14 cellular contexts compared by ENCODE assay signal in the genomic region with DNA sequence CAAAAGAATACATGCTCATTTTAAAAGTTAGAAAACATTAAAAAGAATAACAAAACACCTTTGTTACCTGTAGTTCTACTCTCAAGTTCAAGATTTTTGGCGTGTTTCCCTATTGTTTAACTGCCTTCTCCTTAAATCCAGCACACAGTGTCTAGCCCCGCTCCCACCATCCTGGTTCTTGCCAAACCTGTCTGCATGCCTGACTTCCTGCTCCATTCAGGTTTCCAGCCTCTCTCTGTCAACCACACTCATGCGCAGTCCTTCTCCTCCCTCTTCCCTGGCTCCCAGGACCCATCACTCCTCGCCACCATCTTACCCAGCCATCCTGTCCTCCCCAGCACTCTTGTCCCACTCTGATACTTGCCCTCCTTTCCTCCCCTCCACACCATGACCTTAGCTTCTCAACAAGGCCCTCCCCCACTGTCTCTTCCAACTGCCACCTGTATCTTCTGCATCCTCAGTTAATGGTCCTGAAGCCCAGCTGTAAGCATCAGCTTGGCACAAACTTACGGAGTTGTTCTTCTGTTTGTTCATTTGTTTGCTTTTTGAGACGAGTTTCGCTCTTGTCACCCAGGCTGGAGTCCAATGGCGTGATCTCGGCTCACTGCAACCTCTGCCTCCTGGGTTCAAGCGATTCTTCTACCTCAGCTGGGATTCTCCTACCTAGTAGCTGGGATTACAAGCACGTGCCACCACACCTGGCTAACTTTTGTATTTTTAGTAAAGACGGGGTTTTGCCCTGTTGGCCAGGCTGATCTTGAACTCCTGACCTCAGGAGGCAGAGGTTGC. TPM values are rescaled to one million over a fixed set of nuclear protein-coding genes. Genes with fewer than 3 reads are reported as not detected.
A peak's percentile ranks its signal among the peaks of the same experiment; 100 is the strongest.
DNase-seq lines count a peak whose midpoint lies in the region; ATAC-seq and TF ChIP-seq lines count a peak whose summit lies in the region.
"Had no signal": no experiment of that assay in that cellular context is flagged by ENCODE, and none has a peak within 500 bp of the region (broad histone marks: within the 10 kb centered on the region; RNA-seq: fewer than 3 reads in every experiment).

No MANE protein-coding gene starts in this region.

- H3K27ac ChIP-seq in left lung: peak overlapping the region in 1 of 2 donors; percentile 53
- peak overlapping the region; percentile 60 to 74 (median 66) for H3K27ac ChIP-seq in thyroid gland

- peaks cover 11 to 64% of the 10 kb centered on the region in 2 donors for H3K4me1 ChIP-seq in left lung
- H3K4me1 ChIP-seq in thyroid gland: peaks cover 23 to 40% of the 10 kb centered on the region in 2 donors

- H3K27me3 ChIP-seq in left lung (no peaks in the 10 kb centered on the region), thyroid gland (no peaks in the 10 kb centered on the region)
- H3K27me3 ChIP-seq: upper lobe of left lung had no signal

- H3K9me3 Mint-ChIP-seq in activated CD8-positive, alpha-beta T cell treated with anti-CD3 and anti-CD28 coated beads, Interleukin-2, amount 10 ng/mL, durations not matched to agents 7 days and 5 days (ENCODE audit: insufficient read depth): no peaks in the 10 kb centered on the region
- H3K9me3 Mint-ChIP-seq in activated CD8-positive, alpha-beta T cell treated with anti-CD3 and anti-CD28 coated beads for 36 hours: no peaks in the 10 kb centered on the region
- H3K9me3 Mint-ChIP-seq in WTC11: no peaks in the 10 kb centered on the region

- H3K4me1 Mint-ChIP-seq in activated CD8-positive, alpha-beta T cell treated with anti-CD3 and anti-CD28 coated beads, Interleukin-2, amount 10 ng/mL, durations not matched to agents 7 days and 5 days (ENCODE audit: low read depth): peaks cover 40% of the 10 kb centered on the region
- peaks cover 17% of the 10 kb centered on the region for H3K4me1 Mint-ChIP-seq in activated CD8-positive, alpha-beta T cell treated with anti-CD3 and anti-CD28 coated beads for 36 hours (ENCODE audit: low read depth)
- peaks cover 20% of the 10 kb centered on the region for H3K4me1 Mint-ChIP-seq in WTC11

- H3K4me3 Mint-ChIP-seq in activated CD8-positive, alpha-beta T cell treated with anti-CD3 and anti-CD28 coated beads, Interleukin-2, amount 10 ng/mL, durations not matched to agents 7 days and 5 days: no peak overlapping the region
- H3K4me3 Mint-ChIP-seq in activated CD8-positive, alpha-beta T cell treated with anti-CD3 and anti-CD28 coated beads for 36 hours: no peak overlapping the region
- H3K4me3 Mint-ChIP-seq in WTC11: no peak overlapping the region

- intact Hi-C loops in activated CD8-positive, alpha-beta T cell treated with anti-CD3 and anti-CD28 coated beads for 36 hours (cut with micrococcal nuclease): no loop called here
- intact Hi-C loops in left lung (cut with DNase I) (no loop called here), thyroid gland (cut with DNase I) (no loop called here)

- H3K9me3 ChIP-seq in left lung (no peaks in the 10 kb centered on the region), thyroid gland (no peaks in the 10 kb centered on the region)
- H3K9me3 ChIP-seq: upper lobe of left lung had no signal

- peak overlapping the region; percentile 24 for H3K27ac Mint-ChIP-seq in activated CD8-positive, alpha-beta T cell treated with anti-CD3 and anti-CD28 coated beads, Interleukin-2, amount 10 ng/mL, durations not matched to agents 7 days and 5 days
- H3K27ac Mint-ChIP-seq in activated CD8-positive, alpha-beta T cell treated with anti-CD3 and anti-CD28 coated beads for 36 hours: no peak overlapping the region
- no peak overlapping the region for H3K27ac Mint-ChIP-seq in WTC11

- CTCF ChIA-PET in activated CD8-positive, alpha-beta T cell treated with anti-CD3 and anti-CD28 coated beads, Interleukin-2, amount 10 ng/mL, durations not matched to agents 7 days and 5 days (lab: Charles Lee): interaction anchor here (1.5 kb wide), 1 partner anchor 9 kb away, joined by 3 read pairs; no protein-coding TSS in a partner anchor
- CTCF ChIA-PET in activated CD8-positive, alpha-beta T cell treated with anti-CD3 and anti-CD28 coated beads for 36 hours (lab: Charles Lee): no interaction called here
- CTCF ChIA-PET in WTC11 (lab: Charles Lee): no interaction called here

- no peak overlapping the region for H3K4me3 ChIP-seq in left lung
- H3K4me3 ChIP-seq in thyroid gland (replicated peaks in 1 of 3): no peak overlapping the region
- H3K4me3 ChIP-seq: upper lobe of left lung had no signal

- no peak for ATAC-seq in activated CD8-positive, alpha-beta T cell treated with anti-CD3 and anti-CD28 coated beads, Interleukin-2, amount 10 ng/mL, durations not matched to agents 7 days and 5 days
- no peak for ATAC-seq in activated CD8-positive, alpha-beta T cell treated with anti-CD3 and anti-CD28 coated beads for 36 hours
- peak; percentile 24; the same call in 1 of the 2 replicates for ATAC-seq in WTC11
- peak; percentile 65 for ATAC-seq in left lung
- no peak for ATAC-seq in HG03196 (IDR thresholded peaks at IDR 0.05; ENCODE audit: unreplicated experiment)

- TF ChIP-seq POLR2A in thyroid gland (IDR thresholded peaks at IDR 0.05): peak in 1 of 2 donors; percentile 31

- H3K27me3 Mint-ChIP-seq in activated CD8-positive, alpha-beta T cell treated with anti-CD3 and anti-CD28 coated beads, Interleukin-2, amount 10 ng/mL, durations not matched to agents 7 days and 5 days (ENCODE audit: low read depth): no peaks in the 10 kb centered on the region
- no peaks in the 10 kb centered on the region for H3K27me3 Mint-ChIP-seq in activated CD8-positive, alpha-beta T cell treated with anti-CD3 and anti-CD28 coated beads for 36 hours
- no peaks in the 10 kb centered on the region for H3K27me3 Mint-ChIP-seq in WTC11 (ENCODE audit: low read depth)

- no peak for DNase-seq in activated CD8-positive, alpha-beta T cell treated with anti-CD3 and anti-CD28 coated beads, Interleukin-2, amount 10 ng/mL, durations not matched to agents 7 days and 5 days
- no peak for DNase-seq in activated CD8-positive, alpha-beta T cell treated with anti-CD3 and anti-CD28 coated beads for 36 hours
- DNase-seq in WTC11 (ENCODE audit: low spot score) (no peak), left lung (no peak), thyroid gland (peak; percentile 91), T-helper 2 cell (no peak), amygdala (lab: John Stamatoyannopoulos, UW) (no peak)
- DNase-seq: ACHN, activated T-cell treated with anti-CD3 and anti-CD28 coated beads for 4 hours, aorta, Kasumi-1, NCI-H345 had no signal

- H3K36me3 ChIP-seq in left lung: no peaks in the 10 kb centered on the region
- H3K36me3 ChIP-seq in thyroid gland: no peaks in the 10 kb centered on the region
- H3K36me3 ChIP-seq: upper lobe of left lung had no signal

- TF ChIP-seq CTCF in activated CD8-positive, alpha-beta T cell treated with anti-CD3 and anti-CD28 coated beads for 36 hours (IDR thresholded peaks at IDR 0.05): no peak
- TF ChIP-seq CTCF in WTC11 (IDR thresholded peaks at IDR 0.05) (no peak), left lung (IDR thresholded peaks at IDR 0.05) (no peak), thyroid gland (IDR thresholded peaks at IDR 0.05) (no peak)

- WGBS in thyroid gland, 2 donors: 49 to 51% methylated on average over 12 of the region's 12 CpGs

- POLR2A ChIA-PET in activated CD8-positive, alpha-beta T cell treated with anti-CD3 and anti-CD28 coated beads, Interleukin-2, amount 10 ng/mL, durations not matched to agents 7 days and 5 days (lab: Charles Lee): interaction anchor here (1.5 kb wide), 1 partner anchor 15 kb away, joined by 3 read pairs; no protein-coding TSS in a partner anchor
- POLR2A ChIA-PET in activated CD8-positive, alpha-beta T cell treated with anti-CD3 and anti-CD28 coated beads for 36 hours (lab: Charles Lee): interaction anchor here (2.0 kb wide), 1 partner anchor 10 kb away, joined by 4 read pairs; no protein-coding TSS in a partner anchor
- POLR2A ChIA-PET in WTC11 (lab: Charles Lee): no interaction called here

- H3K36me3 Mint-ChIP-seq in activated CD8-positive, alpha-beta T cell treated with anti-CD3 and anti-CD28 coated beads, Interleukin-2, amount 10 ng/mL, durations not matched to agents 7 days and 5 days (ENCODE audit: low read depth): peaks cover 2% of the 10 kb centered on the region
- H3K36me3 Mint-ChIP-seq in activated CD8-positive, alpha-beta T cell treated with anti-CD3 and anti-CD28 coated beads for 36 hours (ENCODE audit: low read depth): no peaks in the 10 kb centered on the region
- no peaks in the 10 kb centered on the region for H3K36me3 Mint-ChIP-seq in WTC11

TF ChIP-seq in WTC11, 78 proteins besides CTCF, POLR2A, EP300 and RAD21 (continues in another document):
- TF ChIP-seq, protein P1, sequence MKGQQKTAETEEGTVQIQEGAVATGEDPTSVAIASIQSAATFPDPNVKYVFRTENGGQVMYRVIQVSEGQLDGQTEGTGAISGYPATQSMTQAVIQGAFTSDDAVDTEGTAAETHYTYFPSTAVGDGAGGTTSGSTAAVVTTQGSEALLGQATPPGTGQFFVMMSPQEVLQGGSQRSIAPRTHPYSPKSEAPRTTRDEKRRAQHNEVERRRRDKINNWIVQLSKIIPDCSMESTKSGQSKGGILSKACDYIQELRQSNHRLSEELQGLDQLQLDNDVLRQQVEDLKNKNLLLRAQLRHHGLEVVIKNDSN (CRISPR knock-in tag; IDR thresholded peaks at IDR 0.05): no peak
- TF ChIP-seq CREM (CRISPR knock-in tag; IDR thresholded peaks at IDR 0.05) (no peak), ZNF416 (CRISPR knock-in tag; IDR thresholded peaks at IDR 0.05) (no peak)
- TF ChIP-seq, protein P2, sequence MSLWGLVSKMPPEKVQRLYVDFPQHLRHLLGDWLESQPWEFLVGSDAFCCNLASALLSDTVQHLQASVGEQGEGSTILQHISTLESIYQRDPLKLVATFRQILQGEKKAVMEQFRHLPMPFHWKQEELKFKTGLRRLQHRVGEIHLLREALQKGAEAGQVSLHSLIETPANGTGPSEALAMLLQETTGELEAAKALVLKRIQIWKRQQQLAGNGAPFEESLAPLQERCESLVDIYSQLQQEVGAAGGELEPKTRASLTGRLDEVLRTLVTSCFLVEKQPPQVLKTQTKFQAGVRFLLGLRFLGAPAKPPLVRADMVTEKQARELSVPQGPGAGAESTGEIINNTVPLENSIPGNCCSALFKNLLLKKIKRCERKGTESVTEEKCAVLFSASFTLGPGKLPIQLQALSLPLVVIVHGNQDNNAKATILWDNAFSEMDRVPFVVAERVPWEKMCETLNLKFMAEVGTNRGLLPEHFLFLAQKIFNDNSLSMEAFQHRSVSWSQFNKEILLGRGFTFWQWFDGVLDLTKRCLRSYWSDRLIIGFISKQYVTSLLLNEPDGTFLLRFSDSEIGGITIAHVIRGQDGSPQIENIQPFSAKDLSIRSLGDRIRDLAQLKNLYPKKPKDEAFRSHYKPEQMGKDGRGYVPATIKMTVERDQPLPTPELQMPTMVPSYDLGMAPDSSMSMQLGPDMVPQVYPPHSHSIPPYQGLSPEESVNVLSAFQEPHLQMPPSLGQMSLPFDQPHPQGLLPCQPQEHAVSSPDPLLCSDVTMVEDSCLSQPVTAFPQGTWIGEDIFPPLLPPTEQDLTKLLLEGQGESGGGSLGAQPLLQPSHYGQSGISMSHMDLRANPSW (CRISPR knock-in tag; conservative IDR thresholded peaks at IDR 0.05; ENCODE audit: low read depth): no peak

RNA-seq across cellular contexts. Expression of a gene that starts 7.5 kb away (rescaled TPM):
- total RNA-seq in activated CD8-positive, alpha-beta T cell treated with anti-CD3 and anti-CD28 coated beads, Interleukin-2, amount 10 ng/mL, durations not matched to agents 7 days and 5 days: 100 to 1,000 TPM; 857 to 883 TPM
- 100 to 1,000 TPM; 624 to 679 TPM for total RNA-seq in activated CD8-positive, alpha-beta T cell treated with anti-CD3 and anti-CD28 coated beads for 36 hours
- total RNA-seq in WTC11 (2021) (272 to 288 TPM (median 277 TPM) in 3 replicates), left lung (100 to 1,000 TPM; 754 to 761 TPM), thyroid gland (100 to 1,000 TPM; 228 to 375 (median 275) TPM)

Comparison
In these comparisons a context has a peak if more than half of its experiments do, and no peak if none do; other contexts are left out.
1. ATAC-seq: peak in WTC11 (single experiment) and left lung (single experiment); none in activated CD8-positive, alpha-beta T cell treated with anti-CD3 and anti-CD28 coated beads, Interleukin-2, amount 10 ng/mL, durations not matched to agents 7 days and 5 days (single experiment), activated CD8-positive, alpha-beta T cell treated with anti-CD3 and anti-CD28 coated beads for 36 hours (single experiment) and HG03196 (single experiment).
2. DNase-seq: peak in thyroid gland (2 of 2); none in activated CD8-positive, alpha-beta T cell treated with anti-CD3 and anti-CD28 coated beads, Interleukin-2, amount 10 ng/mL, durations not matched to agents 7 days and 5 days (single experiment), activated CD8-positive, alpha-beta T cell treated with anti-CD3 and anti-CD28 coated beads for 36 hours (single experiment), WTC11 (single experiment), left lung (0 of 2), T-helper 2 cell (0 of 5) and amygdala (0 of 56).